8 cellular contexts compared by ENCODE assay signal in genomic region chr12:131681746-131682510, GRCh38. TPM values are rescaled to one million over a fixed set of nuclear protein-coding genes. Genes with fewer than 3 reads are reported as not detected.
DNase-seq lines count a peak whose midpoint lies in the region; ATAC-seq, FAIRE-seq and TF ChIP-seq lines count a peak whose summit lies in the region.
"Not testable (repeated sequence)": the region's sequence is repeated elsewhere in the genome, so short reads cannot be mapped to it uniquely, and the experiment has no call there.

No MANE protein-coding gene starts in this region.

- not testable (repeated sequence) for H3K27ac ChIP-seq in GM23338 (ENCODE audit: low read depth); foreskin keratinocyte; stomach

- H3K4me1 Mint-ChIP-seq in GM23338 = peaks cover 17% of the 10 kb centered on the region
- H3K4me1 Mint-ChIP-seq in IgD-negative memory B cell = not testable (repeated sequence)
- peaks cover 21% of the 10 kb centered on the region for H3K4me1 Mint-ChIP-seq in activated T-cell treated with anti-CD3 and anti-CD28 coated beads, Interleukin-2, amount 50 U/mL, for 72 hours (ENCODE audit: low read depth)

- not testable (repeated sequence) for H3K36me3 Mint-ChIP-seq in GM23338 (ENCODE audit: low read depth); IgD-negative memory B cell; activated T-cell treated with anti-CD3 and anti-CD28 coated beads, Interleukin-2, amount 50 U/mL, for 72 hours (ENCODE audit: insufficient read depth in 2 of 2)

- peak; percentile 58 for DNase-seq in GM12892 (ENCODE audit: insufficient read length)
- DNase-seq in GM23338 (ENCODE audit: low spot score) = peak; percentile 82
- DNase-seq in activated T-cell treated with anti-CD3 and anti-CD28 coated beads, Interleukin-2, amount 50 U/mL, for 72 hours = peak; percentile 85
- not testable (repeated sequence) for DNase-seq in foreskin keratinocyte
- peak; percentile 16 for DNase-seq in midbrain (lab: John Stamatoyannopoulos, UW)
- DNase-seq in stomach = peak; percentile 27

- 28 to 52% (median 36%) methylated on average over 20 to 25 of the region's 25 CpGs for WGBS in stomach, 5 donors

- not testable (repeated sequence) for H4K20me1 ChIP-seq in GM23338 (replicated peaks; ENCODE audit: insufficient read depth)

- H3K4me3 ChIP-seq in GM23338 = not testable (repeated sequence)
- peak overlapping the region in 1 of 4 donors; percentile 9 for H3K4me3 ChIP-seq in stomach

- not testable (repeated sequence) for H3F3A ChIP-seq in GM23338 (replicated peaks; ENCODE audit: low read depth)

- FAIRE-seq in GM12892 (lab: Jason Lieb, UNC) = peak; percentile 84

- not testable (repeated sequence) for H3K36me3 ChIP-seq in GM23338 (ENCODE audit: insufficient read depth); stomach

- not testable (repeated sequence) for TF ChIP-seq POLR2A in GM12892 (IDR thresholded peaks at IDR 0.05; ENCODE audit: low read depth, low read length); stomach (IDR thresholded peaks at IDR 0.05)
- 0 out of 2 replicates have a peak, but pooled peaks have one; percentile 18 for TF ChIP-seq POLR2A in Raji (IDR thresholded peaks at IDR 0.05; ENCODE audit: insufficient read depth, low read depth, low read length)

- H3K27me3 ChIP-seq in GM23338 (ENCODE audit: insufficient read depth); foreskin keratinocyte: not testable (repeated sequence)
- peaks cover 0 to 51% (median 11%) of the 10 kb centered on the region in 3 donors for H3K27me3 ChIP-seq in stomach

- not testable (repeated sequence) for TF ChIP-seq EP300 in stomach (IDR thresholded peaks at IDR 0.05)

- H3K9me3 Mint-ChIP-seq in GM23338; IgD-negative memory B cell; activated T-cell treated with anti-CD3 and anti-CD28 coated beads, Interleukin-2, amount 50 U/mL, for 72 hours: not testable (repeated sequence)

- not testable (repeated sequence) for TF ChIP-seq CTCF in GM23338 (conservative IDR thresholded peaks at IDR 0.05; ENCODE audit: low read depth in 2 of 2); foreskin keratinocyte (conservative IDR thresholded peaks at IDR 0.05); stomach (IDR thresholded peaks at IDR 0.05)

- intact Hi-C loops in stomach (cut with DNase I; ENCODE audit: low total_unique reads) = not testable (repeated sequence)

- H3K79me2 ChIP-seq in GM23338 (replicated peaks; ENCODE audit: insufficient read depth) = not testable (repeated sequence)

- H3K9me3 ChIP-seq in stomach = not testable (repeated sequence)

- not testable (repeated sequence) for H3K4me3 Mint-ChIP-seq in GM23338
- peak overlapping the region; percentile 40 to 84 (median 60) for H3K4me3 Mint-ChIP-seq in IgD-negative memory B cell
- H3K4me3 Mint-ChIP-seq in activated T-cell treated with anti-CD3 and anti-CD28 coated beads, Interleukin-2, amount 50 U/mL, for 72 hours = peak overlapping the region; percentile 71 to 78

- ATAC-seq in GM23338 (peak; percentile 93), foreskin keratinocyte (peak; percentile 91)
- ATAC-seq in activated T-cell treated with anti-CD3 and anti-CD28 coated beads, Interleukin-2, amount 50 U/mL, for 72 hours (replicated peaks in 1 of 2) = peak; percentile 99 to 100

- H3K9me2 ChIP-seq in GM23338 (ENCODE audit: insufficient read depth) = not testable (repeated sequence)

- not testable (repeated sequence) for H2AFZ ChIP-seq in GM23338

- H3K4me2 ChIP-seq in GM23338 = 0 out of 2 replicates have a peak overlapping the region, but pooled peaks have one; percentile 48

- H3K27me3 Mint-ChIP-seq in GM23338 (ENCODE audit: insufficient read depth, low read depth, poor library complexity) = peaks cover 14% of the 10 kb centered on the region
- not testable (repeated sequence) for H3K27me3 Mint-ChIP-seq in IgD-negative memory B cell
- peaks cover 19% of the 10 kb centered on the region for H3K27me3 Mint-ChIP-seq in activated T-cell treated with anti-CD3 and anti-CD28 coated beads, Interleukin-2, amount 50 U/mL, for 72 hours (ENCODE audit: low read depth)

- not testable (repeated sequence) for H3K4me1 ChIP-seq in GM23338 (ENCODE audit: insufficient read depth); foreskin keratinocyte
- peaks cover 0 to 10% (median 0%) of the 10 kb centered on the region in 4 donors for H3K4me1 ChIP-seq in stomach

- H3K27ac Mint-ChIP-seq in GM23338; IgD-negative memory B cell; activated T-cell treated with anti-CD3 and anti-CD28 coated beads, Interleukin-2, amount 50 U/mL, for 72 hours: not testable (repeated sequence)

RNA-seq across cellular contexts. Expression of gene SFSWAP, which starts 29.0 kb away (rescaled TPM):
- 17.4 TPM for polyA plus RNA-seq in GM12892 (2012; ENCODE audit: missing spikeins)
- 36.2 and 41.0 TPM in 2 replicates for total RNA-seq in GM23338 (2014; rRNA removed; shearing (Covaris generic))
- 49.0 and 49.8 TPM in 2 replicates for polyA plus RNA-seq in GM23338 (2016; fragmentation: Nextera tagmentation; extraction: Ambion mirVana)
- polyA plus RNA-seq in IgD-negative memory B cell = 24.2 TPM
- total RNA-seq in activated T-cell treated with anti-CD3 and anti-CD28 coated beads, Interleukin-2, amount 50 U/mL, for 72 hours = 10 to 100 TPM; 58.5 to 61.5 TPM
- 25.6 and 25.8 TPM in 2 replicates for total RNA-seq in foreskin keratinocyte
- 15.6 and 18.5 TPM in 2 replicates for polyA plus RNA-seq in foreskin keratinocyte
- total RNA-seq in stomach = 100 to 1,000 TPM in 1 of 5 donors, 10 to 100 TPM in 4; 41.5 to 194 (median 65.9) TPM
- polyA plus RNA-seq in stomach = 10 to 100 TPM; 14.8 to 22.0 (median 19.9) TPM
